Comparison of ENCODE assay signal across 18 cellular contexts in the genomic region with DNA sequence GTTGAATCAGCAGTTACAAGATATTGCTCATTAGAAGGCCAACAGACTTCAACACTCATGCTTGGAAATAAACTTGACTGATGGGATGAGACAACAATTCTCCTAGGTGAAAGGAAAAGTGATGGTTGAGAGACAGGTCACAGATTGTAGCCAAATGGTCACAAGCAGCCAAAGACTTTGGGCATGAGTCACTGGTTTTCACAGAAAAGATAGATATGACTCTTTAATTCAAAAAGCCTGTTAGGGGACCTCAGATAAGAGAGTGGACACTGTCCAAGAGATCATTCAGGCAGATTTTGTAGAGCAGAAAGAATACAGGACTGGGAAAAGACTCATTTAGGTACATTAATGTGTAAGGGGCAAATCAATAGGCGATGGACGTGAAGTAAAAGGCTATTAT.
DNase-seq lines count a peak whose midpoint lies in the region; ATAC-seq, FAIRE-seq and TF ChIP-seq lines count a peak whose summit lies in the region.
"Had no signal": no experiment of that assay in that cellular context is flagged by ENCODE, and none has a peak within 500 bp of the region (broad histone marks: within the 10 kb centered on the region; RNA-seq: fewer than 3 reads in every experiment).

No MANE protein-coding gene starts in this region.

- no peak overlapping the region for H2AFZ ChIP-seq in SK-N-SH (ENCODE audit: low read depth)
- no peak overlapping the region for H2AFZ ChIP-seq in K562 (ENCODE audit: low read depth, low read length)

- H3K27me3 ChIP-seq in SK-N-SH (ENCODE audit: insufficient read depth) (no peaks in the 10 kb centered on the region), K562 (ENCODE audit: control insufficient read depth in 2 of 2, insufficient read depth in 2 of 2, low read length in 2 of 2) (no peaks in the 10 kb centered on the region), aorta (ENCODE audit: control insufficient read depth in 1 of 2, insufficient read depth in 2 of 2, low read length in 1 of 2) (no peaks in the 10 kb centered on the region)

- peak in 1 of 2 experiments; percentile 93; a peak in 2 of 4 replicates for TF ChIP-seq EP300 in SK-N-SH (IDR thresholded peaks at IDR 0.05; ENCODE audit: borderline replicate concordance in 1 of 2, low read depth in 1 of 2, low read length in 1 of 2)
- TF ChIP-seq EP300 in K562 (IDR thresholded peaks at IDR 0.05; ENCODE audit: low read length): no peak

- H3K79me2 ChIP-seq in SK-N-SH (ENCODE audit: insufficient read depth) (no peaks in the 10 kb centered on the region), K562 (ENCODE audit: control insufficient read depth, insufficient read depth, low read length) (no peaks in the 10 kb centered on the region)

- POLR2A ChIA-PET in SK-N-SH (lab: Yijun Ruan, JAX) (no interaction called here), K562 (lab: Yijun Ruan, JAX) (no interaction called here)

- H3K9me1 ChIP-seq in K562 (ENCODE audit: control insufficient read depth, insufficient read depth, low read length): no peaks in the 10 kb centered on the region

- H3K27ac Mint-ChIP-seq in activated T-cell treated with anti-CD3 and anti-CD28 coated beads, Interleukin-2, amount 50 U/mL, for 24 hours: no peak overlapping the region
- H3K27ac Mint-ChIP-seq: CD4-positive, alpha-beta T cell had no signal

- FAIRE-seq in K562 (lab: Jason Lieb, UNC): no peak
- FAIRE-seq: A549, G401.6, GM12891, GM19239, H1, HepG2 had no signal

- in situ Hi-C loops in K562 (cut with MboI): loop anchor here (10.0 kb wide), 1 partner anchor 923 kb away; no protein-coding TSS in a partner anchor

- H4K20me1 ChIP-seq in SK-N-SH (ENCODE audit: insufficient read depth) (no peaks in the 10 kb centered on the region), K562 (replicated peaks; ENCODE audit: control insufficient read depth, insufficient read depth, low read length) (no peaks in the 10 kb centered on the region)

- no peaks in the 10 kb centered on the region; a peak in 1 of 4 replicates for H3K4me1 ChIP-seq in SK-N-SH (ENCODE audit: control insufficient read depth in 1 of 2, insufficient read depth in 2 of 2, low read depth in 1 of 2, low read length in 1 of 2)
- H3K4me1 ChIP-seq in K562 (replicated peaks in 1 of 2; ENCODE audit: control insufficient read depth in 2 of 2, insufficient read depth in 2 of 2, low read length in 2 of 2): no peaks in the 10 kb centered on the region; a peak in 1 of 5 replicates
- no peaks in the 10 kb centered on the region for H3K4me1 ChIP-seq in aorta (ENCODE audit: control insufficient read depth in 1 of 2, insufficient read depth in 2 of 2, low read length in 2 of 2)
- H3K4me1 ChIP-seq: A549, Caco-2, HAP-1 had no signal

- CTCF ChIA-PET in SK-N-SH (lab: Yijun Ruan, JAX): no interaction called here
- CTCF ChIA-PET in K562 (lab: Yijun Ruan, JAX; ENCODE audit: low intra/inter-chr PET ratio): interaction anchor here (0.5 kb wide), 1 partner anchor 11 kb away, joined by 3 read pairs; no protein-coding TSS in a partner anchor

- 61% methylated on average over 2 of the region's 2 CpGs for WGBS in SK-N-SH (ENCODE audit: low lambda C conversion rate)
- 6% methylated on average over 2 of the region's 2 CpGs for WGBS in K562 (ENCODE audit: insufficient coverage, low coverage, missing lambda C conversion rate)
- WGBS in aorta, 2 donors: 93 to 95% methylated on average over 2 of the region's 2 CpGs

- ATAC-seq in K562 (peak; percentile 34; the same call in 1 of the 3 replicates), aorta (ENCODE audit: low FRiP score) (no peak)
- ATAC-seq: A549, HepG2 had no signal

- H3K27me3 Mint-ChIP-seq in activated T-cell treated with anti-CD3 and anti-CD28 coated beads, Interleukin-2, amount 50 U/mL, for 24 hours: no peaks in the 10 kb centered on the region
- H3K27me3 Mint-ChIP-seq: CD4-positive, alpha-beta T cell had no signal

- H3K36me3 ChIP-seq in SK-N-SH (replicated peaks in 1 of 2; ENCODE audit: control insufficient read depth in 1 of 2, insufficient read depth in 2 of 2, low read length in 1 of 2) (no peaks in the 10 kb centered on the region), K562 (ENCODE audit: control insufficient read depth, insufficient read depth, low read length) (no peaks in the 10 kb centered on the region), aorta (ENCODE audit: control insufficient read depth in 1 of 2, insufficient read depth in 2 of 2, low read length in 1 of 2) (no peaks in the 10 kb centered on the region)
- H3K36me3 ChIP-seq: HAP-1 had no signal

- intact Hi-C loops in K562 (cut with micrococcal nuclease) (no loop called here), aorta (cut with DNase I) (no loop called here)

- H3K4me2 ChIP-seq in SK-N-SH (no peak overlapping the region), K562 (ENCODE audit: insufficient read depth, low read length) (no peak overlapping the region)
- H3K4me2 ChIP-seq: A549 had no signal

- H3K4me3 Mint-ChIP-seq in activated T-cell treated with anti-CD3 and anti-CD28 coated beads, Interleukin-2, amount 50 U/mL, for 24 hours: no peak overlapping the region
- H3K4me3 Mint-ChIP-seq: CD4-positive, alpha-beta T cell had no signal

- H3K9me2 ChIP-seq in SK-N-SH: no peaks in the 10 kb centered on the region

- no peak; the same call in 1 of the 2 replicates for TF ChIP-seq RAD21 in SK-N-SH (IDR thresholded peaks at IDR 0.05; ENCODE audit: low read length)
- no peak for TF ChIP-seq RAD21 in K562 (CRISPR knock-in tag; conservative IDR thresholded peaks at IDR 0.05 in 1 of 2, IDR thresholded peaks at IDR 0.05 in 1 of 2)

- TF ChIP-seq POLR2A in K562 (conservative IDR thresholded peaks at IDR 0.05): no peak

- no peaks in the 10 kb centered on the region for H3K36me3 Mint-ChIP-seq in activated T-cell treated with anti-CD3 and anti-CD28 coated beads, Interleukin-2, amount 50 U/mL, for 24 hours (ENCODE audit: low read depth)

- H3K9me3 Mint-ChIP-seq in activated T-cell treated with anti-CD3 and anti-CD28 coated beads, Interleukin-2, amount 50 U/mL, for 24 hours: no peaks in the 10 kb centered on the region

- no peak overlapping the region for H3K4me3 ChIP-seq in SK-N-SH (ENCODE audit: low read depth in 2 of 2, low read length in 1 of 2)
- no peak overlapping the region for H3K4me3 ChIP-seq in K562
- H3K4me3 ChIP-seq in aorta (ENCODE audit: low read length in 2 of 2): no peak overlapping the region
- H3K4me3 ChIP-seq: A549, HAP-1 had no signal

- H3K9ac ChIP-seq in SK-N-SH (no peak overlapping the region), K562 (ENCODE audit: insufficient read depth in 1 of 2, low read depth in 2 of 2, low read length in 2 of 2) (no peak overlapping the region)

- no peaks in the 10 kb centered on the region for H3F3A ChIP-seq in SK-N-SH (replicated peaks; ENCODE audit: insufficient read depth)

- H3K4me1 Mint-ChIP-seq in activated T-cell treated with anti-CD3 and anti-CD28 coated beads, Interleukin-2, amount 50 U/mL, for 24 hours (ENCODE audit: low read depth): no peaks in the 10 kb centered on the region

- DNase-seq in M059J (ENCODE audit: low read depth) (peak; percentile 4), SK-N-SH (peak; percentile 19), K562 (ENCODE audit: extremely low read depth in 1 of 4, low spot score in 3 of 4) (peak in 1 of 4 experiments; percentile 36), NCI-H345 (lab: John Stamatoyannopoulos, UW) (no peak), aorta (no peak), NCI-H2196 treated with DMSO at 0.1 percent for 48 hours (lab: John Stamatoyannopoulos, UW; ENCODE audit: unreplicated experiment) (no peak)
- no peak for DNase-seq in activated T-cell treated with anti-CD3 and anti-CD28 coated beads, Interleukin-2, amount 50 U/mL, for 24 hours
- DNase-seq: AML-193; Caco-2; CD4-positive, alpha-beta T cell had no signal

- no TSS peak for BruUV-seq in K562 (replicated peaks; lab: Mats Ljungman, UMichigan)

- no peaks in the 10 kb centered on the region for H3K9me3 ChIP-seq in SK-N-SH
- no peaks in the 10 kb centered on the region for H3K9me3 ChIP-seq in K562 (replicated peaks; ENCODE audit: control insufficient read depth, insufficient read depth, low read depth, low read length)
- peaks cover 1% of the 10 kb centered on the region for H3K9me3 ChIP-seq in aorta (ENCODE audit: control insufficient read depth, low read length)
- H3K9me3 ChIP-seq: A549, Caco-2, HAP-1 had no signal

- H3K27ac ChIP-seq in SK-N-SH (ENCODE audit: low read depth in 2 of 2, low read length in 1 of 2) (peak overlapping the region in 1 of 2 experiments; percentile 77; a peak in 2 of 4 replicates), K562 (ENCODE audit: extremely low read depth, low read depth, low read length) (no peak overlapping the region), aorta (ENCODE audit: low read depth in 1 of 2, low read length in 2 of 2) (no peak overlapping the region)
- H3K27ac ChIP-seq: A549, C4-2B had no signal

- no peak for TF ChIP-seq CTCF in SK-N-SH (IDR thresholded peaks at IDR 0.05)
- no peak for TF ChIP-seq CTCF in K562 (IDR thresholded peaks at IDR 0.05 in 2 of 3, conservative IDR thresholded peaks at IDR 0.05 in 1 of 3; ENCODE audit: insufficient read depth in 2 of 3, low read depth in 1 of 3, low read length in 3 of 3)

TF ChIP-seq in SK-N-SH, 30 proteins besides CTCF, POLR2A, EP300 and RAD21 (continues in another document):
- TF ChIP-seq CHD2 (IDR thresholded peaks at IDR 0.05; ENCODE audit: low read length, partially characterized antibody): peak; percentile 64
- TF ChIP-seq, protein P1, sequence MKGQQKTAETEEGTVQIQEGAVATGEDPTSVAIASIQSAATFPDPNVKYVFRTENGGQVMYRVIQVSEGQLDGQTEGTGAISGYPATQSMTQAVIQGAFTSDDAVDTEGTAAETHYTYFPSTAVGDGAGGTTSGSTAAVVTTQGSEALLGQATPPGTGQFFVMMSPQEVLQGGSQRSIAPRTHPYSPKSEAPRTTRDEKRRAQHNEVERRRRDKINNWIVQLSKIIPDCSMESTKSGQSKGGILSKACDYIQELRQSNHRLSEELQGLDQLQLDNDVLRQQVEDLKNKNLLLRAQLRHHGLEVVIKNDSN (IDR thresholded peaks at IDR 0.05; ENCODE audit: borderline replicate concordance, low read depth): no peak

TF ChIP-seq in K562, 482 proteins besides CTCF, POLR2A, EP300 and RAD21 (continues in another document):
- no peak; the same call in 1 of the 2 replicates for TF ChIP-seq STAT5A (IDR thresholded peaks at IDR 0.05; ENCODE audit: borderline replicate concordance, low read length)
- peak; percentile 70; the same call in 1 of the 2 replicates for TF ChIP-seq TEAD4 (IDR thresholded peaks at IDR 0.05; ENCODE audit: low read length)
- TF ChIP-seq TEAD4 (CRISPR knock-in tag; IDR thresholded peaks at IDR 0.05; ENCODE audit: borderline replicate concordance): no peak
- no peak for TF ChIP-seq PYGO2 (tag; IDR thresholded peaks at IDR 0.05)

Comparison
In these comparisons a context has a peak if more than half of its experiments do, and no peak if none do; other contexts are left out.
1. DNase-seq: peak in M059J (single experiment) and SK-N-SH (single experiment); none in NCI-H345 (single experiment), activated T-cell treated with anti-CD3 and anti-CD28 coated beads, Interleukin-2, amount 50 U/mL, for 24 hours (single experiment), aorta (0 of 2) and NCI-H2196 treated with DMSO at 0.1 percent for 48 hours (single experiment).